ENCODE assay signal across 15 cellular contexts in the genomic region with DNA sequence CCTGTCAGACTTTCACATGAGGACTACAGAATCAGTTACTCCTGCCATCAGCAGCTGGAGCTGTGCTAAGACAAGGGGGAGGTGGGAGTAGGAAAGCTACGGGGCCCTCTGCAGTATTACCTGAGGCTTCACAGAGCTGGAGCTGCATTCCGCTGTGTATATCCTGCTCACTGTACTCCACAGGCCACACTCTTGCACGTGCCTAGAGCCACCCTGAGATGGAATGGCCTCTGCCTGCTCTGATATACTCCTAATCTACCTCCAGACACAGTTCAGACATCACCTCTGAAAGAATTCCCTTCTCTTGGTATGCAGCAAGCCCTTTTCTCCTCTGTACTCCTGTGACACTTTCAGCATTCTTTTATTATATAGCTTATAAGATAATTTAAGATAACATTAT. TPM values are rescaled to one million over a fixed set of nuclear protein-coding genes. Genes with fewer than 3 reads are reported as not detected.
A peak's percentile ranks its signal among the peaks of the same experiment; 100 is the strongest.
DNase-seq lines count a peak whose midpoint lies in the region; ATAC-seq, FAIRE-seq and TF ChIP-seq lines count a peak whose summit lies in the region.
"Had no signal": no experiment of that assay in that cellular context is flagged by ENCODE, and none has a peak within 500 bp of the region (broad histone marks: within the 10 kb centered on the region; RNA-seq: fewer than 3 reads in every experiment).

No MANE protein-coding gene starts in this region.

- H3K27ac Mint-ChIP-seq in WTC11 (no peak overlapping the region), Caco-2 (ENCODE audit: unreplicated experiment) (no peak overlapping the region)

- H3K9me3 ChIP-seq in upper lobe of right lung (no peaks in the 10 kb centered on the region), mucosa of descending colon (no peaks in the 10 kb centered on the region), Caco-2 (no peaks in the 10 kb centered on the region)

- H3K36me3 ChIP-seq in upper lobe of right lung (no peaks in the 10 kb centered on the region), mucosa of descending colon (ENCODE audit: low read depth) (no peaks in the 10 kb centered on the region), Caco-2 (ENCODE audit: control insufficient read depth, insufficient read depth, low read length) (no peaks in the 10 kb centered on the region)

- H3K9me3 Mint-ChIP-seq in WTC11 (peaks cover 5% of the 10 kb centered on the region; the same call in 1 of the 2 replicates), Caco-2 (ENCODE audit: unreplicated experiment) (peaks cover 9% of the 10 kb centered on the region)
- H3K9me3 Mint-ChIP-seq: CD8-positive, alpha-beta memory T cell had no signal

- H3K36me3 Mint-ChIP-seq in WTC11, result no peaks in the 10 kb centered on the region
- no peaks in the 10 kb centered on the region for H3K36me3 Mint-ChIP-seq in Caco-2 (ENCODE audit: insufficient read depth, unreplicated experiment)

- TF ChIP-seq CTCF in WTC11 (IDR thresholded peaks at IDR 0.05) (no peak), upper lobe of right lung (IDR thresholded peaks at IDR 0.05) (no peak), mucosa of descending colon (IDR thresholded peaks at IDR 0.05) (no peak), Caco-2 (IDR thresholded peaks at IDR 0.05; ENCODE audit: insufficient read depth in 1 of 2, low read depth in 1 of 2, low read length in 1 of 2, severe bottlenecking in 1 of 2, unreplicated experiment in 1 of 2) (no peak)

- POLR2A ChIA-PET in WTC11 (lab: Charles Lee) (no interaction called here), Caco-2 (lab: Charles Lee) (no interaction called here)

- H3K27me3 Mint-ChIP-seq in WTC11 (ENCODE audit: low read depth) (no peaks in the 10 kb centered on the region), Caco-2 (ENCODE audit: insufficient read depth, unreplicated experiment) (no peaks in the 10 kb centered on the region)
- H3K27me3 Mint-ChIP-seq: CD8-positive, alpha-beta memory T cell had no signal

- TF ChIP-seq POLR2A in H54 (IDR thresholded peaks at IDR 0.05; ENCODE audit: low read depth, low read length), result no peak

- ATAC-seq in WTC11 (peak; percentile 52; the same call in 1 of the 2 replicates), upper lobe of right lung (peak; percentile 14), mucosa of descending colon (no peak)
- ATAC-seq: HCT116 had no signal

- H3K27ac ChIP-seq in upper lobe of right lung, result no peak overlapping the region

- peak; percentile 6 for FAIRE-seq in H54 (lab: Jason Lieb, UNC)
- FAIRE-seq: GM12892, GM19239, H1 had no signal

- CTCF ChIA-PET in WTC11 (lab: Charles Lee), result no interaction called here
- CTCF ChIA-PET in Caco-2 (lab: Charles Lee), result no interaction called here

- H3K27me3 ChIP-seq in upper lobe of right lung (no peaks in the 10 kb centered on the region), Caco-2 (replicated peaks; ENCODE audit: control insufficient read depth, insufficient read depth, low read length) (no peaks in the 10 kb centered on the region)

- H3K4me3 ChIP-seq in upper lobe of right lung, result no peak overlapping the region
- H3K4me3 ChIP-seq in mucosa of descending colon, result no peak overlapping the region
- H3K4me3 ChIP-seq in Caco-2 (ENCODE audit: low read depth, low read length), result no peak overlapping the region

- DNase-seq in H54 (ENCODE audit: insufficient read length, low spot score), result no peak
- DNase-seq in WTC11 (ENCODE audit: low spot score), result no peak
- peak; percentile 9 for DNase-seq in iPS-NIHi7 (ENCODE audit: extremely low spot score)
- no peak for DNase-seq in upper lobe of right lung
- no peak for DNase-seq in mucosa of descending colon
- no peak for DNase-seq in Caco-2
- DNase-seq in CD1c-positive myeloid dendritic cell (ENCODE audit: extremely low spot score), result no peak
- DNase-seq: CD8-positive, alpha-beta memory T cell; DMS53; KBM-7 had no signal

- H3K4me1 ChIP-seq in upper lobe of right lung (no peaks in the 10 kb centered on the region), mucosa of descending colon (ENCODE audit: low read depth) (no peaks in the 10 kb centered on the region), Caco-2 (no peaks in the 10 kb centered on the region)

- no TSS peak for BruUV-seq in Caco-2 (replicated peaks; lab: Mats Ljungman, UMichigan)

- no peaks in the 10 kb centered on the region for H3K4me1 Mint-ChIP-seq in WTC11
- H3K4me1 Mint-ChIP-seq in Caco-2 (ENCODE audit: low read depth, unreplicated experiment), result peaks cover 6% of the 10 kb centered on the region
- H3K4me1 Mint-ChIP-seq: CD14-positive monocyte had no signal

- no peak overlapping the region for H3K4me3 Mint-ChIP-seq in WTC11
- no peak overlapping the region for H3K4me3 Mint-ChIP-seq in Caco-2 (ENCODE audit: unreplicated experiment)
- H3K4me3 Mint-ChIP-seq: CD14-positive monocyte; CD8-positive, alpha-beta memory T cell had no signal

- intact Hi-C loops in upper lobe of right lung (cut with DNase I), result no loop called here
- intact Hi-C loops in mucosa of descending colon (cut with DNase I, micrococcal nuclease), result no loop called here
- intact Hi-C loops in Caco-2 (cut with micrococcal nuclease; ENCODE audit: unreplicated experiment), result no loop called here

TF ChIP-seq in WTC11, 78 proteins besides CTCF, POLR2A, EP300 and RAD21 (continues in another document):
- no peak for TF ChIP-seq ZNF232 (CRISPR knock-in tag; IDR thresholded peaks at IDR 0.05)
- TF ChIP-seq, protein P1, sequence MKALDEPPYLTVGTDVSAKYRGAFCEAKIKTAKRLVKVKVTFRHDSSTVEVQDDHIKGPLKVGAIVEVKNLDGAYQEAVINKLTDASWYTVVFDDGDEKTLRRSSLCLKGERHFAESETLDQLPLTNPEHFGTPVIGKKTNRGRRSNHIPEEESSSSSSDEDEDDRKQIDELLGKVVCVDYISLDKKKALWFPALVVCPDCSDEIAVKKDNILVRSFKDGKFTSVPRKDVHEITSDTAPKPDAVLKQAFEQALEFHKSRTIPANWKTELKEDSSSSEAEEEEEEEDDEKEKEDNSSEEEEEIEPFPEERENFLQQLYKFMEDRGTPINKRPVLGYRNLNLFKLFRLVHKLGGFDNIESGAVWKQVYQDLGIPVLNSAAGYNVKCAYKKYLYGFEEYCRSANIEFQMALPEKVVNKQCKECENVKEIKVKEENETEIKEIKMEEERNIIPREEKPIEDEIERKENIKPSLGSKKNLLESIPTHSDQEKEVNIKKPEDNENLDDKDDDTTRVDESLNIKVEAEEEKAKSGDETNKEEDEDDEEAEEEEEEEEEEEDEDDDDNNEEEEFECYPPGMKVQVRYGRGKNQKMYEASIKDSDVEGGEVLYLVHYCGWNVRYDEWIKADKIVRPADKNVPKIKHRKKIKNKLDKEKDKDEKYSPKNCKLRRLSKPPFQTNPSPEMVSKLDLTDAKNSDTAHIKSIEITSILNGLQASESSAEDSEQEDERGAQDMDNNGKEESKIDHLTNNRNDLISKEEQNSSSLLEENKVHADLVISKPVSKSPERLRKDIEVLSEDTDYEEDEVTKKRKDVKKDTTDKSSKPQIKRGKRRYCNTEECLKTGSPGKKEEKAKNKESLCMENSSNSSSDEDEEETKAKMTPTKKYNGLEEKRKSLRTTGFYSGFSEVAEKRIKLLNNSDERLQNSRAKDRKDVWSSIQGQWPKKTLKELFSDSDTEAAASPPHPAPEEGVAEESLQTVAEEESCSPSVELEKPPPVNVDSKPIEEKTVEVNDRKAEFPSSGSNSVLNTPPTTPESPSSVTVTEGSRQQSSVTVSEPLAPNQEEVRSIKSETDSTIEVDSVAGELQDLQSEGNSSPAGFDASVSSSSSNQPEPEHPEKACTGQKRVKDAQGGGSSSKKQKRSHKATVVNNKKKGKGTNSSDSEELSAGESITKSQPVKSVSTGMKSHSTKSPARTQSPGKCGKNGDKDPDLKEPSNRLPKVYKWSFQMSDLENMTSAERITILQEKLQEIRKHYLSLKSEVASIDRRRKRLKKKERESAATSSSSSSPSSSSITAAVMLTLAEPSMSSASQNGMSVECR (CRISPR knock-in tag; IDR thresholded peaks at IDR 0.05; ENCODE audit: borderline replicate concordance), result no peak
- no peak for TF ChIP-seq ATF1 (CRISPR knock-in tag; IDR thresholded peaks at IDR 0.05)
- no peak for TF ChIP-seq ZNF121 (CRISPR knock-in tag; IDR thresholded peaks at IDR 0.05)
- TF ChIP-seq FOXP4 (CRISPR knock-in tag; IDR thresholded peaks at IDR 0.05), result no peak
- no peak for TF ChIP-seq CREB1 (CRISPR knock-in tag; IDR thresholded peaks at IDR 0.05)
- TF ChIP-seq, protein P2, sequence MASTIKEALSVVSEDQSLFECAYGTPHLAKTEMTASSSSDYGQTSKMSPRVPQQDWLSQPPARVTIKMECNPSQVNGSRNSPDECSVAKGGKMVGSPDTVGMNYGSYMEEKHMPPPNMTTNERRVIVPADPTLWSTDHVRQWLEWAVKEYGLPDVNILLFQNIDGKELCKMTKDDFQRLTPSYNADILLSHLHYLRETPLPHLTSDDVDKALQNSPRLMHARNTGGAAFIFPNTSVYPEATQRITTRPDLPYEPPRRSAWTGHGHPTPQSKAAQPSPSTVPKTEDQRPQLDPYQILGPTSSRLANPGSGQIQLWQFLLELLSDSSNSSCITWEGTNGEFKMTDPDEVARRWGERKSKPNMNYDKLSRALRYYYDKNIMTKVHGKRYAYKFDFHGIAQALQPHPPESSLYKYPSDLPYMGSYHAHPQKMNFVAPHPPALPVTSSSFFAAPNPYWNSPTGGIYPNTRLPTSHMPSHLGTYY (CRISPR knock-in tag; IDR thresholded peaks at IDR 0.05), result no peak
- no peak for TF ChIP-seq KAT7 (CRISPR knock-in tag; IDR thresholded peaks at IDR 0.05; ENCODE audit: borderline replicate concordance)
- no peak for TF ChIP-seq ZNF423 (CRISPR knock-in tag; IDR thresholded peaks at IDR 0.05)
- no peak for TF ChIP-seq ESRRA (CRISPR knock-in tag; IDR thresholded peaks at IDR 0.05; ENCODE audit: borderline replicate concordance)
- no peak for TF ChIP-seq GTF2I (CRISPR knock-in tag; conservative IDR thresholded peaks at IDR 0.05)

RNA-seq across cellular contexts. Expression of gene TRDMT1, which starts 34.8 kb away (rescaled TPM):
- total RNA-seq in WTC11 (2021), result 10.6 to 11.7 TPM (median 11.0 TPM) in 3 replicates
- 9.2 TPM for total RNA-seq in upper lobe of right lung
- total RNA-seq in mucosa of descending colon, result 1 to 10 TPM; 4.7 to 7.8 (median 7.4) TPM
- 8.6 and 11.0 TPM in 2 replicates for total RNA-seq in Caco-2 (2022)

RNA-seq across cellular contexts. Expression of gene CUBN, which starts 37.1 kb away (rescaled TPM):
- total RNA-seq in WTC11 (2021) (0.18 to 0.46 TPM (median 0.27 TPM) in 3 replicates), upper lobe of right lung (1.3 TPM), mucosa of descending colon (1 to 10 TPM in 1 of 3 donors, under 1 TPM in 2; 0.31 to 1.9 (median 0.38) TPM), Caco-2 (2022) (4.6 and 4.8 TPM in 2 replicates)
